Comparison of ENCODE assay signal across 17 cellular contexts in genomic region chr6:151385177-151385576, GRCh38. TPM values are rescaled to one million over a fixed set of nuclear protein-coding genes. Genes with fewer than 3 reads are reported as not detected.
DNase-seq lines count a peak whose midpoint lies in the region; ATAC-seq, FAIRE-seq and TF ChIP-seq lines count a peak whose summit lies in the region.
"Had no signal": no experiment of that assay in that cellular context is flagged by ENCODE, and none has a peak within 500 bp of the region (broad histone marks: within the 10 kb centered on the region; RNA-seq: fewer than 3 reads in every experiment).

No MANE protein-coding gene starts in this region.

- H2AFZ ChIP-seq in endothelial cell of umbilical vein (ENCODE audit: low read depth, low read length): no peak overlapping the region

- no TSS peak for BruUV-seq in endothelial cell of umbilical vein (replicated peaks; lab: Mats Ljungman, UMichigan)

- H3K4me1 ChIP-seq in CD4-positive, alpha-beta memory T cell (ENCODE audit: insufficient read depth, low read length): peaks cover 68% of the 10 kb centered on the region
- peaks cover 12% of the 10 kb centered on the region for H3K4me1 ChIP-seq in endothelial cell of umbilical vein (ENCODE audit: control insufficient read depth, extremely low read depth, insufficient read depth, low read length)

- no peak overlapping the region for H3K4me3 ChIP-seq in CD4-positive, alpha-beta memory T cell (ENCODE audit: low read length in 2 of 2)
- H3K4me3 ChIP-seq in endothelial cell of umbilical vein (replicated peaks in 1 of 3; ENCODE audit: insufficient read depth in 1 of 3, low read depth in 1 of 3, low read length in 3 of 3): no peak overlapping the region

- TF ChIP-seq POLR2A in endothelial cell of umbilical vein (IDR thresholded peaks at IDR 0.05; ENCODE audit: low read depth, low read length): no peak

- FAIRE-seq in GM18507 (lab: Jason Lieb, UNC) (peak; percentile 50), endothelial cell of umbilical vein (lab: Jason Lieb, UNC) (no peak)

- TF ChIP-seq CTCF in endothelial cell of umbilical vein (IDR thresholded peaks at IDR 0.05; ENCODE audit: extremely low read depth in 1 of 2, insufficient read depth in 1 of 2, low read depth in 1 of 2, low read length in 2 of 2): no peak

- H3K9me3 ChIP-seq in CD4-positive, alpha-beta memory T cell (ENCODE audit: control insufficient read depth in 1 of 2, low read length in 2 of 2): no peaks in the 10 kb centered on the region
- no peaks in the 10 kb centered on the region for H3K9me3 ChIP-seq in T-helper 17 cell (ENCODE audit: control insufficient read depth, low read length, poor library complexity, severe bottlenecking)
- H3K9me3 ChIP-seq in endothelial cell of umbilical vein (replicated peaks; ENCODE audit: control insufficient read depth, insufficient read depth, low read length): no peaks in the 10 kb centered on the region
- H3K9me3 ChIP-seq: BE2C had no signal

- no peaks in the 10 kb centered on the region for H3K9me3 Mint-ChIP-seq in CD4-positive, alpha-beta memory T cell
- H3K9me3 Mint-ChIP-seq: activated naive CD4-positive, alpha-beta T cell treated with anti-CD3 and anti-CD28 coated beads, Interleukin-2, amount 50 U/mL, for 72 hours had no signal

- H3K36me3 ChIP-seq in CD4-positive, alpha-beta memory T cell (ENCODE audit: insufficient read depth, low read length): no peaks in the 10 kb centered on the region
- H3K36me3 ChIP-seq in endothelial cell of umbilical vein (ENCODE audit: control insufficient read depth in 2 of 2, extremely low read depth in 1 of 2, insufficient read depth in 2 of 2, low read length in 2 of 2): no peaks in the 10 kb centered on the region

- no peak for DNase-seq in CD4-positive, alpha-beta memory T cell
- DNase-seq in GM18507 (ENCODE audit: extremely low spot score, insufficient read length, low read depth) (no peak), T-helper 17 cell (no peak), endothelial cell of umbilical vein (ENCODE audit: low read depth, low spot score) (peak; percentile 53), NCI-H345 (lab: John Stamatoyannopoulos, UW) (no peak), hepatic stellate cell (ENCODE audit: low spot score) (no peak)
- DNase-seq: activated CD4-positive, CD25-positive, alpha-beta regulatory T cell treated with anti-CD3 and anti-CD28 coated beads, Interleukin-2, amount 50 U/mL, for 72 hours; BE2C; cerebellar nuclear complex; GOT3; left colon; stimulated activated CD4-positive, alpha-beta T cell treated with anti-CD3 and anti-CD28 coated beads, Interleukin-4, amount 100 ng/mL, for 24 hours; stimulated activated naive CD4-positive, alpha-beta T cell had no signal

- H3K79me2 ChIP-seq in endothelial cell of umbilical vein (ENCODE audit: control insufficient read depth, insufficient read depth, low read length): peaks cover 59% of the 10 kb centered on the region

- no peak overlapping the region for H3K9ac ChIP-seq in endothelial cell of umbilical vein (replicated peaks; ENCODE audit: extremely low read depth, insufficient read depth, low read length)

- POLR2A ChIA-PET in CD4-positive, alpha-beta memory T cell (lab: Charles Lee; ENCODE audit: partially characterized antibody): interaction anchor here (1.1 to 1.4 kb wide), 2 partner anchors 11 to 67 kb away, joined by 4 to 6 read pairs; partner anchors contain the start of gene RMND1
- POLR2A ChIA-PET in endothelial cell of umbilical vein (lab: Charles Lee): interaction anchor here (0.7 kb wide), 1 partner anchor 10 kb away, joined by 3 read pairs; no protein-coding TSS in a partner anchor

- no peak overlapping the region for H3K27ac ChIP-seq in CD4-positive, alpha-beta memory T cell (ENCODE audit: low read depth, low read length)
- H3K27ac ChIP-seq in endothelial cell of umbilical vein (ENCODE audit: insufficient read depth, low read depth, low read length): no peak overlapping the region
- H3K27ac ChIP-seq: epithelial cell of prostate had no signal

- H4K20me1 ChIP-seq in endothelial cell of umbilical vein (replicated peaks; ENCODE audit: control insufficient read depth, extremely low read depth, insufficient read depth, low read length): no peaks in the 10 kb centered on the region

- H3K4me2 ChIP-seq in endothelial cell of umbilical vein (ENCODE audit: insufficient read depth, low read length): peak overlapping the region; percentile 31

- ATAC-seq in T-helper 17 cell: no peak
- ATAC-seq in GM18867 (IDR thresholded peaks at IDR 0.05; ENCODE audit: unreplicated experiment): no peak
- ATAC-seq in GM21367 (IDR thresholded peaks at IDR 0.05; ENCODE audit: unreplicated experiment): no peak
- ATAC-seq: activated naive CD4-positive, alpha-beta T cell treated with anti-CD3 and anti-CD28 coated beads, Interleukin-2, amount 50 U/mL, for 72 hours; left colon had no signal

- peak overlapping the region; percentile 10 to 99 (median 85) for H3K27ac Mint-ChIP-seq in CD4-positive, alpha-beta memory T cell
- H3K27ac Mint-ChIP-seq in T-helper 17 cell: peak overlapping the region; percentile 71
- H3K27ac Mint-ChIP-seq: activated naive CD4-positive, alpha-beta T cell treated with anti-CD3 and anti-CD28 coated beads, Interleukin-2, amount 50 U/mL, for 72 hours had no signal

- CTCF ChIA-PET in CD4-positive, alpha-beta memory T cell (lab: Charles Lee; ENCODE audit: partially characterized antibody): interaction anchor here (1.3 to 2.4 kb wide), 5 partner anchors 9 to 67 kb away, joined by 3 to 8 read pairs (median 7); partner anchors contain the start of gene RMND1
- CTCF ChIA-PET in endothelial cell of umbilical vein (lab: Charles Lee): interaction anchor here (0.6 to 1.0 kb wide), 3 partner anchors 15 to 90 kb away, joined by 3 to 5 read pairs (median 4); no protein-coding TSS in a partner anchor

- dilution Hi-C loops in endothelial cell of umbilical vein (cut with MboI; ENCODE audit: extremely low pct_ligation_motif_present, low sequenced_read_pairs): no loop called here

- peaks cover 12 to 25% of the 10 kb centered on the region in 2 donors for H3K36me3 Mint-ChIP-seq in CD4-positive, alpha-beta memory T cell
- peaks cover 6% of the 10 kb centered on the region for H3K36me3 Mint-ChIP-seq in T-helper 17 cell (ENCODE audit: low read depth)

- no peaks in the 10 kb centered on the region for H3K27me3 ChIP-seq in CD4-positive, alpha-beta memory T cell (ENCODE audit: insufficient read depth, low read length)
- H3K27me3 ChIP-seq in endothelial cell of umbilical vein (ENCODE audit: control insufficient read depth in 2 of 2, insufficient read depth in 2 of 2, low read length in 2 of 2): no peaks in the 10 kb centered on the region
- H3K27me3 ChIP-seq: BE2C had no signal

- no peaks in the 10 kb centered on the region for H3K9me1 ChIP-seq in endothelial cell of umbilical vein (replicated peaks; ENCODE audit: control insufficient read depth, extremely low read depth, insufficient read depth, low read length)

- no peaks in the 10 kb centered on the region for H3K27me3 Mint-ChIP-seq in CD4-positive, alpha-beta memory T cell
- H3K27me3 Mint-ChIP-seq in T-helper 17 cell: no peaks in the 10 kb centered on the region

- peak overlapping the region in 5 of 8 donors; percentile 61 to 81 (median 70) for H3K4me3 Mint-ChIP-seq in CD4-positive, alpha-beta memory T cell
- peak overlapping the region; percentile 15 for H3K4me3 Mint-ChIP-seq in T-helper 17 cell

- intact Hi-C loops in CD4-positive, alpha-beta memory T cell (cut with micrococcal nuclease): loop anchor here (10.0 kb wide), 1 partner anchor 1380 kb away; no protein-coding TSS in a partner anchor
- intact Hi-C loops in endothelial cell of umbilical vein (cut with micrococcal nuclease): no loop called here

- H3K4me1 Mint-ChIP-seq in CD4-positive, alpha-beta memory T cell: peaks cover 40 to 79% (median 57%) of the 10 kb centered on the region in 4 donors
- H3K4me1 Mint-ChIP-seq in T-helper 17 cell: peaks cover 34% of the 10 kb centered on the region

TF ChIP-seq in endothelial cell of umbilical vein, 7 proteins besides CTCF, POLR2A, EP300 and RAD21:
- no peak for TF ChIP-seq JUN (IDR thresholded peaks at IDR 0.05; ENCODE audit: borderline replicate concordance, insufficient read depth, insufficient read length, low read depth)
- no peak for TF ChIP-seq MYC (IDR thresholded peaks at IDR 0.05; ENCODE audit: low read depth, low read length)
- no peak for TF ChIP-seq FOS (IDR thresholded peaks at IDR 0.05; ENCODE audit: borderline replicate concordance, insufficient read depth, low read length)
- no peak for TF ChIP-seq POLR2AphosphoS5 (IDR thresholded peaks at IDR 0.05; ENCODE audit: insufficient read depth, low read depth, low read length)
- TF ChIP-seq GATA2 (IDR thresholded peaks at IDR 0.05; ENCODE audit: insufficient read depth, insufficient read length, low read depth, low read length): no peak
- no peak for TF ChIP-seq MAX (IDR thresholded peaks at IDR 0.05; ENCODE audit: insufficient read depth, insufficient read length)
- TF ChIP-seq EZH2 (IDR thresholded peaks at IDR 0.05; ENCODE audit: borderline replicate concordance, low read depth, low read length, severe bottlenecking): no peak

RNA-seq across cellular contexts. Expression of gene ZBTB2, which starts 6.2 kb away (rescaled TPM):
- 10 to 100 TPM; 27.9 to 29.5 TPM for total RNA-seq in CD4-positive, alpha-beta memory T cell
- 10 to 100 TPM; 19.6 to 25.5 TPM for polyA plus RNA-seq in CD4-positive, alpha-beta memory T cell
- total RNA-seq in T-helper 17 cell (10 to 100 TPM; 23.5 to 29.2 TPM), endothelial cell of umbilical vein (13.1 and 13.6 TPM in 2 replicates)
- 11.3 and 11.8 TPM in 2 replicates for polyA plus RNA-seq in endothelial cell of umbilical vein
- 13.3 and 15.3 TPM in 2 replicates for polyA plus RNA-seq in endothelial cell of umbilical vein (2011; cell fraction: cytosol; rRNA removed)
- 10.3 and 10.4 TPM in 2 replicates for polyA plus RNA-seq in endothelial cell of umbilical vein (2011; cell fraction: nucleus; rRNA removed)
- polyA plus RNA-seq in endothelial cell of umbilical vein (2012): 8.1 and 13.4 TPM in 2 replicates
- polyA minus RNA-seq in endothelial cell of umbilical vein: 21.8 and 23.6 TPM in 2 replicates
- 13.7 TPM for polyA minus RNA-seq in endothelial cell of umbilical vein (2011; cell fraction: cytosol; rRNA and poly(A)+ RNA removed)
- 6.4 and 8.0 TPM in 2 replicates for polyA minus RNA-seq in endothelial cell of umbilical vein (2011; cell fraction: nucleus; rRNA and poly(A)+ RNA removed)
